5 cellular contexts compared by ENCODE assay signal in the genomic region with DNA sequence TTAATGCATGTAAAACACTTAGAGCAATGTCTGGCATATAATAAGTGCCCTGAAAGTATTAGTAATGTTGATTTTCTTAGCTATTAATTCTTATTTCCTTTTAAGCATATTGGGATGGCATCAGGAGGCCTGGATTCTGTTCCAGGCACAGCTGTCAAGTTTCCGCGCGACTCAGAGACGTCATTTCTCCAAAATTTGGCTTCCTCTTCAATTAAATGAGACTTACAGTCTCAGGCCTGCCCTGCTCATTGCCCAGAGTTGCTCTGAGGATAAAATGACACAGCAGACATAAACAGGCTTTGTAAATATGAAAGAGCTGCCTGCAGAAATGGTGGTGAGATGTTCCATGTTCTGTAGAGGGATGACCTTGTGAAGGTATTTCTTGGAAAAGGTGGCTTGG.
"Had no signal": no experiment of that assay in that cellular context is flagged by ENCODE, and none has a peak within 500 bp of the region (broad histone marks: within the 10 kb centered on the region; RNA-seq: fewer than 3 reads in every experiment).

No MANE protein-coding gene starts in this region.

- ATAC-seq: GM23338 had no signal

- DNase-seq: H9, HCEC 1CT, IMR-90 had no signal

- H3K4me3 ChIP-seq: GM23338, K562 had no signal
